ENCODE assay signal across 30 cellular contexts in genomic region chr4:122705035-122705434, GRCh38. TPM values are rescaled to one million over a fixed set of nuclear protein-coding genes. Genes with fewer than 3 reads are reported as not detected.
DNase-seq lines count a peak whose midpoint lies in the region; ATAC-seq and TF ChIP-seq lines count a peak whose summit lies in the region.
"Had no signal": no experiment of that assay in that cellular context is flagged by ENCODE, and none has a peak within 500 bp of the region (broad histone marks: within the 10 kb centered on the region; RNA-seq: fewer than 3 reads in every experiment).

No MANE protein-coding gene starts in this region.

- 0 out of 2 replicates have a peak, but pooled peaks cover 3% of the 10 kb centered on the region for H3K4me1 ChIP-seq in GM23338 (ENCODE audit: insufficient read depth)
- H3K4me1 ChIP-seq: pancreas, uterus had no signal

- no peaks in the 10 kb centered on the region for H3K36me3 ChIP-seq in GM06990 (ENCODE audit: control insufficient read depth, insufficient read depth, low read length)
- H3K36me3 ChIP-seq in GM23338 (ENCODE audit: insufficient read depth), result no peaks in the 10 kb centered on the region
- H3K36me3 ChIP-seq: colonic mucosa, pancreas, stomach, uterus had no signal

- peaks cover 18% of the 10 kb centered on the region in 2 donors for H3K36me3 Mint-ChIP-seq in activated T-cell treated with anti-CD3 and anti-CD28 coated beads, Interleukin-2, amount 50 U/mL, for 72 hours (ENCODE audit: insufficient read depth in 2 of 2)
- H3K36me3 Mint-ChIP-seq in GM23338 (ENCODE audit: low read depth), result no peaks in the 10 kb centered on the region
- peaks cover 26% of the 10 kb centered on the region for H3K36me3 Mint-ChIP-seq in activated T-helper 1 cell treated with anti-CD3 and anti-CD28 coated beads, Interleukin-12 subunit alpha, Interleukin-12 subunit beta, Interleukin-2, Interleukin-4 antibody, amounts not matched to agents 30 ng/mL and 10 ng/mL and 1 ng/mL, durations not matched to agents 14 hours and 24 hours and 36 hours (ENCODE audit: low read depth)
- H3K36me3 Mint-ChIP-seq: CD8-positive, alpha-beta T cell; memory B cell had no signal

- TF ChIP-seq CTCF in GM06990 (IDR thresholded peaks at IDR 0.05; ENCODE audit: insufficient read depth, low read length, poor library complexity, severe bottlenecking) (no peak), GM23338 (conservative IDR thresholded peaks at IDR 0.05; ENCODE audit: low read depth in 2 of 2) (no peak)

- DNase-seq in activated T-cell treated with anti-CD3 and anti-CD28 coated beads, Interleukin-2, amount 50 U/mL, for 72 hours, result peak in 1 of 2 donors; percentile 28
- DNase-seq in activated T-cell treated with anti-CD3 and anti-CD28 coated beads, Interleukin-2, amount 50 U/mL, for 1 hour, result no peak
- DNase-seq in GM06990 (ENCODE audit: extremely low read depth, insufficient read length) (peak; percentile 37), GM23338 (ENCODE audit: low spot score) (no peak), left colon (no peak)
- DNase-seq in activated T-helper 1 cell treated with anti-CD3 and anti-CD28 coated beads, Interleukin-12 subunit alpha, Interleukin-12 subunit beta, Interleukin-2, Interleukin-4 antibody, amounts not matched to agents 30 ng/mL and 10 ng/mL and 1 ng/mL, durations not matched to agents 14 hours and 24 hours and 36 hours (ENCODE audit: low spot score), result no peak
- DNase-seq: ACHN; activated CD4-positive, CD25-positive, alpha-beta regulatory T cell treated with anti-CD3 and anti-CD28 coated beads, Interleukin-2, amount 50 U/mL, for 72 hours; activated effector memory CD4-positive, alpha-beta T cell treated with Interleukin-2 at 50 U/mL for 16 hours; CD8-positive, alpha-beta T cell; colonic mucosa; effector CD8-positive, alpha-beta T cell; H9; Karpas-422; NCI-H1417 treated with DMSO at 0.1 percent for 48 hours; NCI-H2029 treated with DMSO at 0.1 percent for 48 hours; NCI-H526; NK-92 treated with Interleukin-12 subunit alpha and Interleukin-12 subunit beta, amount 100 ng/mL, for 24 hours; pancreas; Right ventricle myocardium superior; stomach; T-helper 17 cell; uterus had no signal

- no peak overlapping the region for H3K4me2 ChIP-seq in GM23338
- H3K4me2 ChIP-seq: hepatocyte had no signal

- H3K27me3 ChIP-seq in GM06990 (replicated peaks; ENCODE audit: control insufficient read depth, insufficient read depth, low read length) (no peaks in the 10 kb centered on the region), GM23338 (ENCODE audit: insufficient read depth) (no peaks in the 10 kb centered on the region)
- H3K27me3 ChIP-seq: colonic mucosa, hepatocyte, pancreas, stomach, uterus had no signal

- no peak overlapping the region for H3K27ac ChIP-seq in GM23338 (ENCODE audit: low read depth)
- H3K27ac ChIP-seq: colonic mucosa, hepatocyte, pancreas, stomach, uterus had no signal

- ATAC-seq in activated T-cell treated with anti-CD3 and anti-CD28 coated beads, Interleukin-2, amount 50 U/mL, for 72 hours (replicated peaks in 1 of 2), result peak; percentile 54 to 57
- ATAC-seq in GM23338, result no peak
- no peak for ATAC-seq in left colon
- ATAC-seq in HG03095 (IDR thresholded peaks at IDR 0.05; ENCODE audit: unreplicated experiment), result no peak
- ATAC-seq: CD8-positive, alpha-beta T cell; Panc1; pancreas; SK-N-SH treated with all-trans-retinoic acid at 6 μM for 48 hours; T-helper 17 cell had no signal

- H4K20me1 ChIP-seq in GM23338 (replicated peaks; ENCODE audit: insufficient read depth), result no peaks in the 10 kb centered on the region

- peaks cover 3% of the 10 kb centered on the region; the same call in 1 of the 2 replicates for H3F3A ChIP-seq in GM23338 (replicated peaks; ENCODE audit: low read depth)

- H3K4me1 Mint-ChIP-seq in activated T-cell treated with anti-CD3 and anti-CD28 coated beads, Interleukin-2, amount 50 U/mL, for 72 hours (ENCODE audit: low read depth), result peaks cover 75% of the 10 kb centered on the region
- H3K4me1 Mint-ChIP-seq in GM23338, result no peaks in the 10 kb centered on the region
- peaks cover 88% of the 10 kb centered on the region for H3K4me1 Mint-ChIP-seq in activated T-helper 1 cell treated with anti-CD3 and anti-CD28 coated beads, Interleukin-12 subunit alpha, Interleukin-12 subunit beta, Interleukin-2, Interleukin-4 antibody, amounts not matched to agents 30 ng/mL and 10 ng/mL and 1 ng/mL, durations not matched to agents 14 hours and 24 hours and 36 hours (ENCODE audit: low read depth)
- H3K4me1 Mint-ChIP-seq: B cell, memory B cell, neural crest cell had no signal

- H3K9me3 Mint-ChIP-seq in activated T-cell treated with anti-CD3 and anti-CD28 coated beads, Interleukin-2, amount 50 U/mL, for 72 hours, result peaks cover 2 to 3% of the 10 kb centered on the region in 2 donors
- no peaks in the 10 kb centered on the region for H3K9me3 Mint-ChIP-seq in GM23338
- H3K9me3 Mint-ChIP-seq in activated T-helper 1 cell treated with anti-CD3 and anti-CD28 coated beads, Interleukin-12 subunit alpha, Interleukin-12 subunit beta, Interleukin-2, Interleukin-4 antibody, amounts not matched to agents 30 ng/mL and 10 ng/mL and 1 ng/mL, durations not matched to agents 14 hours and 24 hours and 36 hours, result peaks cover 13% of the 10 kb centered on the region
- H3K9me3 Mint-ChIP-seq: CD8-positive, alpha-beta T cell; H9; memory B cell; neural crest cell had no signal

- no peaks in the 10 kb centered on the region for H3K79me2 ChIP-seq in GM23338 (replicated peaks; ENCODE audit: insufficient read depth)
- H3K79me2 ChIP-seq: hepatocyte had no signal

- H3K4me3 Mint-ChIP-seq in activated T-cell treated with anti-CD3 and anti-CD28 coated beads, Interleukin-2, amount 50 U/mL, for 72 hours, result peak overlapping the region; percentile 39 to 65
- H3K4me3 Mint-ChIP-seq in GM23338, result no peak overlapping the region
- H3K4me3 Mint-ChIP-seq in activated T-helper 1 cell treated with anti-CD3 and anti-CD28 coated beads, Interleukin-12 subunit alpha, Interleukin-12 subunit beta, Interleukin-2, Interleukin-4 antibody, amounts not matched to agents 30 ng/mL and 10 ng/mL and 1 ng/mL, durations not matched to agents 14 hours and 24 hours and 36 hours, result peak overlapping the region; percentile 71
- H3K4me3 Mint-ChIP-seq: B cell; CD8-positive, alpha-beta T cell; H9; memory B cell; neural crest cell; T-helper 17 cell had no signal

- H3K27me3 Mint-ChIP-seq in activated T-cell treated with anti-CD3 and anti-CD28 coated beads, Interleukin-2, amount 50 U/mL, for 72 hours (ENCODE audit: low read depth), result no peaks in the 10 kb centered on the region
- peaks cover 2% of the 10 kb centered on the region for H3K27me3 Mint-ChIP-seq in GM23338 (ENCODE audit: insufficient read depth, low read depth, poor library complexity)
- H3K27me3 Mint-ChIP-seq in activated T-helper 1 cell treated with anti-CD3 and anti-CD28 coated beads, Interleukin-12 subunit alpha, Interleukin-12 subunit beta, Interleukin-2, Interleukin-4 antibody, amounts not matched to agents 30 ng/mL and 10 ng/mL and 1 ng/mL, durations not matched to agents 14 hours and 24 hours and 36 hours (ENCODE audit: insufficient read depth), result no peaks in the 10 kb centered on the region

- intact Hi-C loops in activated T-helper 1 cell treated with anti-CD3 and anti-CD28 coated beads, Interleukin-12 subunit alpha, Interleukin-12 subunit beta, Interleukin-2, Interleukin-4 antibody, amounts not matched to agents 30 ng/mL and 10 ng/mL and 1 ng/mL, durations not matched to agents 14 hours and 24 hours and 36 hours (cut with micrococcal nuclease), result loop anchor here (1.0 to 2.0 kb wide), 4 partner anchors 60 to 694 kb away; no protein-coding TSS in a partner anchor
- intact Hi-C loops in left colon (cut with DNase I, micrococcal nuclease), result no loop called here

- peak overlapping the region; percentile 92 for H3K27ac Mint-ChIP-seq in activated T-cell treated with anti-CD3 and anti-CD28 coated beads, Interleukin-2, amount 50 U/mL, for 72 hours
- no peak overlapping the region for H3K27ac Mint-ChIP-seq in GM23338
- peak overlapping the region; percentile 95 for H3K27ac Mint-ChIP-seq in activated T-helper 1 cell treated with anti-CD3 and anti-CD28 coated beads, Interleukin-12 subunit alpha, Interleukin-12 subunit beta, Interleukin-2, Interleukin-4 antibody, amounts not matched to agents 30 ng/mL and 10 ng/mL and 1 ng/mL, durations not matched to agents 14 hours and 24 hours and 36 hours
- H3K27ac Mint-ChIP-seq: B cell; CD8-positive, alpha-beta T cell; memory B cell; T-helper 17 cell had no signal

- H3K4me3 ChIP-seq in GM06990 (replicated peaks; ENCODE audit: low read depth, low read length) (no peak overlapping the region), GM23338 (no peak overlapping the region)
- H3K4me3 ChIP-seq: colonic mucosa, hepatocyte, pancreas, stomach, uterus had no signal

- peak overlapping the region; percentile 8; the same call in 1 of the 2 replicates for H2AFZ ChIP-seq in GM23338
- H2AFZ ChIP-seq: hepatocyte had no signal

- H3K9me2 ChIP-seq in GM23338 (ENCODE audit: insufficient read depth), result 0 out of 2 replicates have a peak, but pooled peaks cover 8% of the 10 kb centered on the region

RNA-seq across cellular contexts. Expression of gene BBS12, which starts 27.5 kb away (rescaled TPM):
- total RNA-seq in activated T-cell treated with anti-CD3 and anti-CD28 coated beads, Interleukin-2, amount 50 U/mL, for 72 hours, result 1 to 10 TPM; 3.0 to 4.4 TPM
- 2.6 TPM in 2 replicates for total RNA-seq in GM23338 (2014; rRNA removed; shearing (Covaris generic))
- 1.4 and 2.3 TPM in 2 replicates for polyA plus RNA-seq in GM23338 (2016; fragmentation: Nextera tagmentation; extraction: Ambion mirVana)
- total RNA-seq in activated T-helper 1 cell treated with anti-CD3 and anti-CD28 coated beads, Interleukin-12 subunit alpha, Interleukin-12 subunit beta, Interleukin-2, Interleukin-4 antibody, amounts not matched to agents 30 ng/mL and 10 ng/mL and 1 ng/mL, durations not matched to agents 14 hours and 24 hours and 36 hours, result 4.4 and 6.2 TPM in 2 replicates
- 1 to 10 TPM; 3.7 to 5.2 TPM for total RNA-seq in left colon

Comparison
In these comparisons a context has a peak if more than half of its experiments do, and no peak if none do; other contexts are left out.
1. ATAC-seq: peak in activated T-cell treated with anti-CD3 and anti-CD28 coated beads, Interleukin-2, amount 50 U/mL, for 72 hours (2 of 2); none in GM23338 (single experiment), left colon (single experiment) and HG03095 (single experiment).